23 cellular contexts compared by ENCODE assay signal in the genomic region with DNA sequence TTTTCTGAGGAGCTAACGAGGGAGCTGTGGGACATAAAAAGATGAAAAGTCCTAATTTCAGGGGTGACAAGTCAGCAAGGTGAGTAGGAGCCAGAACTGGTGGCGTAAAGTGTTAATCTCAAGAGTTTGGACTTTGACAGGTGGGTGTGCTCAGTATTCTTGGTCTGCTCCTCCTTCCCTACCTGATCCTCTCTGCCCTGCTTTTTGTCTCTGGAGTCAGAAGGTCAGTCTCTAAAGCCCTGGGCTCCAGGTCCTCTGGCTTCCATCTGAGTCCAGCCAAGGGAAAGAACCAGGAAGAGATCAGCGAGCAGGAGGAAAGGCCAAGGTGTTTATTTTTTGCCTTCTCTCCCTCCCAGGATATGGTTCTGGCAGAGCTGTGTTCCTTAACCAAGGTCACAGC. TPM values are rescaled to one million over a fixed set of nuclear protein-coding genes. Genes with fewer than 3 reads are reported as not detected.
A peak's percentile ranks its signal among the peaks of the same experiment; 100 is the strongest.
DNase-seq lines count a peak whose midpoint lies in the region; ATAC-seq and TF ChIP-seq lines count a peak whose summit lies in the region.
"Had no signal": no experiment of that assay in that cellular context is flagged by ENCODE, and none has a peak within 500 bp of the region (broad histone marks: within the 10 kb centered on the region; RNA-seq: fewer than 3 reads in every experiment).

No MANE protein-coding gene starts in this region.

- no peak for TF ChIP-seq POLR2A in suprapubic skin (IDR thresholded peaks at IDR 0.05)

- H2BK5ac ChIP-seq in trophoblast cell (ENCODE audit: low read depth, low read length, poor library complexity), result no peak overlapping the region

- no peak overlapping the region for H3K4me2 ChIP-seq in trophoblast cell (ENCODE audit: low read length)

- TF ChIP-seq CTCF in colonic mucosa (IDR thresholded peaks at IDR 0.05) (no peak), suprapubic skin (IDR thresholded peaks at IDR 0.05) (no peak), RWPE1 (conservative IDR thresholded peaks at IDR 0.05; ENCODE audit: low read depth) (no peak)

- peak overlapping the region in 1 of 2 donors; percentile 46 for H3K9ac ChIP-seq in colonic mucosa (ENCODE audit: low read depth in 2 of 2, low read length in 2 of 2)
- no peak overlapping the region for H3K9ac ChIP-seq in trophoblast cell (ENCODE audit: low read length)
- H3K9ac ChIP-seq: GM23248 had no signal

- H3K27me3 Mint-ChIP-seq in CD4-positive, CD25-positive, alpha-beta regulatory T cell, result no peaks in the 10 kb centered on the region

- no peak overlapping the region for H2AK5ac ChIP-seq in trophoblast cell (ENCODE audit: low read length)

- H2AFZ ChIP-seq in trophoblast cell (ENCODE audit: insufficient read depth, low read length, poor library complexity), result no peak overlapping the region
- H2AFZ ChIP-seq: GM23248, PC-9 had no signal

- peaks cover 13% of the 10 kb centered on the region for H3K36me3 Mint-ChIP-seq in CD4-positive, CD25-positive, alpha-beta regulatory T cell

- CTCF ChIA-PET in RWPE1 (lab: Yijun Ruan, JAX), result no interaction called here

- no peaks in the 10 kb centered on the region for H3K27me3 ChIP-seq in CD4-positive, CD25-positive, alpha-beta regulatory T cell (ENCODE audit: control insufficient read depth, insufficient read depth, low read length)
- H3K27me3 ChIP-seq in colonic mucosa (no peaks in the 10 kb centered on the region), trophoblast cell (ENCODE audit: insufficient read depth, low read length) (no peaks in the 10 kb centered on the region), suprapubic skin (no peaks in the 10 kb centered on the region)

- H3K4me3 ChIP-seq in CD4-positive, CD25-positive, alpha-beta regulatory T cell (ENCODE audit: low read depth, low read length), result no peak overlapping the region
- no peak overlapping the region for H3K4me3 ChIP-seq in colonic mucosa
- no peak overlapping the region for H3K4me3 ChIP-seq in trophoblast cell (ENCODE audit: low read depth, low read length)
- no peak overlapping the region for H3K4me3 ChIP-seq in suprapubic skin
- H3K4me3 ChIP-seq: GM23248, K562, PC-9 had no signal

- H3K9me3 ChIP-seq in CD4-positive, CD25-positive, alpha-beta regulatory T cell (ENCODE audit: control insufficient read depth in 2 of 2, low read length in 2 of 2), result no peaks in the 10 kb centered on the region
- no peaks in the 10 kb centered on the region for H3K9me3 ChIP-seq in colonic mucosa
- H3K9me3 ChIP-seq in trophoblast cell (ENCODE audit: insufficient read depth, low read depth, low read length), result peaks cover 3% of the 10 kb centered on the region
- no peaks in the 10 kb centered on the region for H3K9me3 ChIP-seq in suprapubic skin

- no peak for DNase-seq in CD4-positive, CD25-positive, alpha-beta regulatory T cell
- peak; percentile 51 for DNase-seq in colonic mucosa
- DNase-seq in left lobe of liver (ENCODE audit: low spot score), result no peak
- peak in 1 of 2 donors; percentile 34 for DNase-seq in trophoblast cell
- DNase-seq in suprapubic skin (ENCODE audit: low spot score in 2 of 2), result no peak
- DNase-seq in NCI-H1417 (lab: John Stamatoyannopoulos, UW), result no peak
- DNase-seq in RWPE1 (ENCODE audit: low spot score), result no peak
- DNase-seq: 8988T, DMS79 treated with DMSO at 0.1 percent for 48 hours, GM23248, H9, HFFc6, MM.1S, NCI-H1048, NCI-H1436, NCI-H2029, NCI-H226, NCI-H510A treated with DMSO at 0.1 percent for 48 hours, NCI-H748 treated with DMSO at 0.1 percent for 48 hours, PC-9 had no signal

- no peak overlapping the region for H4K12ac ChIP-seq in trophoblast cell (ENCODE audit: low read depth, low read length)

- peak overlapping the region; percentile 39 for H4K91ac ChIP-seq in trophoblast cell (ENCODE audit: low read depth, low read length)

- no peak overlapping the region for H3K4ac ChIP-seq in trophoblast cell (ENCODE audit: low read depth, low read length)

- H2BK12ac ChIP-seq in trophoblast cell (ENCODE audit: low read length), result peak overlapping the region; percentile 39

- H2BK120ac ChIP-seq in trophoblast cell (ENCODE audit: insufficient read depth, low read length, poor library complexity), result no peak overlapping the region

- H3K27ac Mint-ChIP-seq in CD4-positive, CD25-positive, alpha-beta regulatory T cell, result peak overlapping the region in 2 of 3 donors; percentile 54 to 56
- H3K27ac Mint-ChIP-seq: HFFc6 had no signal

- H3K14ac ChIP-seq in trophoblast cell (ENCODE audit: low read length), result no peak overlapping the region

- peaks cover 0 to 14% (median 1%) of the 10 kb centered on the region in 4 donors for H3K4me1 Mint-ChIP-seq in CD4-positive, CD25-positive, alpha-beta regulatory T cell

- intact Hi-C loops in colonic mucosa (cut with DNase I), result no loop called here

- H4K8ac ChIP-seq in trophoblast cell (ENCODE audit: low read depth, low read length), result peak overlapping the region; percentile 7

- no peaks in the 10 kb centered on the region for H3K79me2 ChIP-seq in trophoblast cell (ENCODE audit: control insufficient read depth, insufficient read depth, low read length, poor library complexity)

- H3K79me1 ChIP-seq in trophoblast cell (ENCODE audit: low read length), result peaks cover 2% of the 10 kb centered on the region

- TF ChIP-seq EP300 in suprapubic skin (IDR thresholded peaks at IDR 0.05), result no peak

- WGBS in trophoblast cell (ENCODE audit: extremely low coverage, insufficient coverage, insufficient read length), result no CpG with 5 or more reads among the region's 3 CpGs
- 84% methylated on average over 3 of the region's 3 CpGs for WGBS in suprapubic skin

- POLR2A ChIA-PET in RWPE1 (lab: Yijun Ruan, JAX; ENCODE audit: low non-redundant PET), result no interaction called here

- peak overlapping the region; percentile 33 for H3K18ac ChIP-seq in trophoblast cell (ENCODE audit: low read length)

- no peak overlapping the region for H3K23ac ChIP-seq in trophoblast cell (ENCODE audit: low read length)

- no peak overlapping the region for H3K4me3 Mint-ChIP-seq in CD4-positive, CD25-positive, alpha-beta regulatory T cell
- H3K4me3 Mint-ChIP-seq: H9, HFFc6 had no signal

- H3K9me3 Mint-ChIP-seq in CD4-positive, CD25-positive, alpha-beta regulatory T cell, result no peaks in the 10 kb centered on the region

- no peak overlapping the region for H3K27ac ChIP-seq in CD4-positive, CD25-positive, alpha-beta regulatory T cell (ENCODE audit: insufficient read depth, low read length, poor library complexity, severe bottlenecking)
- H3K27ac ChIP-seq in colonic mucosa (peak overlapping the region; percentile 47), trophoblast cell (ENCODE audit: low read depth, low read length) (peak overlapping the region; percentile 45), suprapubic skin (no peak overlapping the region), RWPE1 (no peak overlapping the region)
- H3K27ac ChIP-seq: C4-2B, GM23248 had no signal

- no peaks in the 10 kb centered on the region for H3K4me1 ChIP-seq in CD4-positive, CD25-positive, alpha-beta regulatory T cell (ENCODE audit: control insufficient read depth, insufficient read depth, low read length, poor library complexity, severe bottlenecking)
- H3K4me1 ChIP-seq in colonic mucosa, result no peaks in the 10 kb centered on the region
- peaks cover 11 to 13% of the 10 kb centered on the region in 2 experiments for H3K4me1 ChIP-seq in trophoblast cell (ENCODE audit: control insufficient read depth in 1 of 2, insufficient read depth in 2 of 2, low read length in 2 of 2)
- H3K4me1 ChIP-seq in suprapubic skin, result peaks cover 3% of the 10 kb centered on the region

- H3K36me3 ChIP-seq in CD4-positive, CD25-positive, alpha-beta regulatory T cell (ENCODE audit: control insufficient read depth, insufficient read depth, low read length), result no peaks in the 10 kb centered on the region
- H3K36me3 ChIP-seq in colonic mucosa, result no peaks in the 10 kb centered on the region
- H3K36me3 ChIP-seq in trophoblast cell (ENCODE audit: control insufficient read depth in 1 of 2, insufficient read depth in 2 of 2, low read length in 2 of 2), result peaks cover 2 to 3% of the 10 kb centered on the region in 2 experiments
- H3K36me3 ChIP-seq in suprapubic skin, result no peaks in the 10 kb centered on the region

- no peak for ATAC-seq in CD4-positive, CD25-positive, alpha-beta regulatory T cell (ENCODE audit: low read depth in 2 of 2)
- ATAC-seq in left lobe of liver (peak; percentile 49), GM19023 (IDR thresholded peaks at IDR 0.05; ENCODE audit: unreplicated experiment) (no peak)

RNA-seq across cellular contexts. Expression of a gene that starts 21.3 kb away (rescaled TPM):
- 11.2 TPM for total RNA-seq in CD4-positive, CD25-positive, alpha-beta regulatory T cell
- 10 to 100 TPM in 3 of 4 donors, 1 to 10 TPM in 1; 9.0 to 12.1 (median 11.6) TPM for polyA plus RNA-seq in CD4-positive, CD25-positive, alpha-beta regulatory T cell
- total RNA-seq in colonic mucosa (10 to 100 TPM; 22.1 to 33.8 TPM), left lobe of liver (33.8 TPM), suprapubic skin (10 to 100 TPM; 18.3 to 31.1 (median 25.9) TPM)
- 14.0 and 14.3 TPM in 2 replicates for polyA plus RNA-seq in trophoblast cell (2013)

RNA-seq across cellular contexts. Expression of a gene that starts 31.2 kb away (rescaled TPM):
- 3.2 TPM for total RNA-seq in CD4-positive, CD25-positive, alpha-beta regulatory T cell
- polyA plus RNA-seq in CD4-positive, CD25-positive, alpha-beta regulatory T cell, result 1 to 10 TPM; 3.9 to 6.8 (median 6.0) TPM
- total RNA-seq in colonic mucosa, result 1 to 10 TPM; 1.1 to 1.4 TPM
- total RNA-seq in left lobe of liver, result 5.5 TPM
- 0.54 and 0.86 TPM in 2 replicates for polyA plus RNA-seq in trophoblast cell (2013)
- total RNA-seq in suprapubic skin, result 1 to 10 TPM; 2.1 to 6.8 (median 3.6) TPM

RNA-seq across cellular contexts. Expression of a gene that starts 31.3 kb away (rescaled TPM):
- 2.4 TPM for total RNA-seq in CD4-positive, CD25-positive, alpha-beta regulatory T cell
- 1 to 10 TPM in 3 of 4 donors, under 1 TPM in 1; 0.65 to 2.9 (median 1.5) TPM for polyA plus RNA-seq in CD4-positive, CD25-positive, alpha-beta regulatory T cell
- 10 to 100 TPM in 1 of 2 donors, 1 to 10 TPM in 1; 9.1 to 13.0 TPM for total RNA-seq in colonic mucosa
- 10.6 TPM for total RNA-seq in left lobe of liver
- polyA plus RNA-seq in trophoblast cell (2013), result 4.3 and 4.7 TPM in 2 replicates
- 10 to 100 TPM; 10.1 to 33.6 (median 13.7) TPM for total RNA-seq in suprapubic skin

RNA-seq across cellular contexts. Expression of a gene that starts 37.1 kb away (rescaled TPM):
- 6.2 TPM for total RNA-seq in CD4-positive, CD25-positive, alpha-beta regulatory T cell
- 10 to 100 TPM; 14.4 to 19.9 (median 18.2) TPM for polyA plus RNA-seq in CD4-positive, CD25-positive, alpha-beta regulatory T cell
- total RNA-seq in colonic mucosa (10 to 100 TPM in 1 of 2 donors, 1 to 10 TPM in 1; 4.6 to 10.3 TPM), left lobe of liver (3.4 TPM), suprapubic skin (1 to 10 TPM; 2.3 to 4.3 (median 3.4) TPM)
- polyA plus RNA-seq in trophoblast cell (2013), result 0.74 and 0.76 TPM in 2 replicates

RNA-seq across cellular contexts. Expression of a gene that starts 37.8 kb away (rescaled TPM):
- 28.7 TPM for total RNA-seq in CD4-positive, CD25-positive, alpha-beta regulatory T cell
- 10 to 100 TPM; 29.5 to 36.7 (median 32.5) TPM for polyA plus RNA-seq in CD4-positive, CD25-positive, alpha-beta regulatory T cell
- total RNA-seq in colonic mucosa (10 to 100 TPM; 11.8 to 27.5 TPM), left lobe of liver (5.0 TPM), suprapubic skin (10 to 100 TPM; 17.6 to 33.9 (median 22.3) TPM)
- 22.2 and 22.3 TPM in 2 replicates for polyA plus RNA-seq in trophoblast cell (2013)

Comparison
In these comparisons a context has a peak if more than half of its experiments do, and no peak if none do; other contexts are left out.
1. H3K27ac ChIP-seq: peak in colonic mucosa (single experiment) and trophoblast cell (single experiment); none in CD4-positive, CD25-positive, alpha-beta regulatory T cell (single experiment), suprapubic skin (single experiment) and RWPE1 (single experiment).